4 cellular contexts compared by ENCODE assay signal in genomic region chr3:6857510-6857909, GRCh38.
A peak's percentile ranks its signal among the peaks of the same experiment; 100 is the strongest.
TF ChIP-seq lines count a peak whose summit lies in the region.

No MANE protein-coding gene starts in this region.

TF ChIP-seq in HepG2, 621 proteins besides CTCF, POLR2A, EP300 and RAD21:
- TF ChIP-seq MAFF (IDR thresholded peaks at IDR 0.05; ENCODE audit: low read depth, low read length) = peak; percentile 62
- no peak for TF ChIP-seq KDM6A (CRISPR knock-in tag; IDR thresholded peaks at IDR 0.05; ENCODE audit: low read depth)
- peak; percentile 66 to 74; a peak in 2 of 4 replicates for TF ChIP-seq MAFK (conservative IDR thresholded peaks at IDR 0.05 in 1 of 2, IDR thresholded peaks at IDR 0.05 in 1 of 2; ENCODE audit: low read length in 2 of 2)

TF ChIP-seq in A549, 52 proteins besides CTCF, POLR2A, EP300 and RAD21:
- peak; percentile 63 for TF ChIP-seq MAFK (IDR thresholded peaks at IDR 0.05; ENCODE audit: partially characterized antibody)
- no peak for TF ChIP-seq TP53 (CRISPR knock-in tag; IDR thresholded peaks at IDR 0.05)
- TF ChIP-seq FOSL2 (IDR thresholded peaks at IDR 0.05) = no peak
- no peak for TF ChIP-seq FOSL2 (CRISPR knock-in tag; IDR thresholded peaks at IDR 0.05)

TF ChIP-seq in IMR-90, 13 proteins besides CTCF, POLR2A, EP300 and RAD21:
- TF ChIP-seq MAFK (IDR thresholded peaks at IDR 0.05; ENCODE audit: low read depth, low read length) (peak; percentile 20; the same call in 1 of the 2 replicates), MAZ (IDR thresholded peaks at IDR 0.05; ENCODE audit: borderline replicate concordance, low read depth, low read length) (no peak)

TF ChIP-seq in K562, 482 proteins besides CTCF, POLR2A, EP300 and RAD21:
- TF ChIP-seq ZNF316 (IDR thresholded peaks at IDR 0.05) (peak; percentile 35; the same call in 1 of the 2 replicates), ZSCAN29 (IDR thresholded peaks at IDR 0.05) (no peak), TRIM25 (IDR thresholded peaks at IDR 0.05; ENCODE audit: borderline replicate concordance) (no peak), PKNOX1 (IDR thresholded peaks at IDR 0.05) (no peak), CHD2 (IDR thresholded peaks at IDR 0.05; ENCODE audit: low read depth, low read length) (no peak), ZEB2 (IDR thresholded peaks at IDR 0.05) (no peak), E2F3 (CRISPR knock-in tag; IDR thresholded peaks at IDR 0.05) (no peak), MAFG (tag; conservative IDR thresholded peaks at IDR 0.05) (0 out of 2 replicates have a peak, but pooled peaks have one; percentile 25), CC2D1A (IDR thresholded peaks at IDR 0.05) (no peak), C11orf30 (IDR thresholded peaks at IDR 0.05; ENCODE audit: low read depth) (peak; percentile 18; the same call in 1 of the 2 replicates), CCAR2 (IDR thresholded peaks at IDR 0.05; ENCODE audit: low read depth, low read length) (no peak), THRAP3 (IDR thresholded peaks at IDR 0.05; ENCODE audit: borderline replicate concordance) (no peak), PRDM10 (IDR thresholded peaks at IDR 0.05; ENCODE audit: partially characterized antibody) (no peak), MAFK (IDR thresholded peaks at IDR 0.05; ENCODE audit: low read length) (0 out of 2 replicates have a peak, but pooled peaks have one; percentile 16)
- TF ChIP-seq, protein P1, sequence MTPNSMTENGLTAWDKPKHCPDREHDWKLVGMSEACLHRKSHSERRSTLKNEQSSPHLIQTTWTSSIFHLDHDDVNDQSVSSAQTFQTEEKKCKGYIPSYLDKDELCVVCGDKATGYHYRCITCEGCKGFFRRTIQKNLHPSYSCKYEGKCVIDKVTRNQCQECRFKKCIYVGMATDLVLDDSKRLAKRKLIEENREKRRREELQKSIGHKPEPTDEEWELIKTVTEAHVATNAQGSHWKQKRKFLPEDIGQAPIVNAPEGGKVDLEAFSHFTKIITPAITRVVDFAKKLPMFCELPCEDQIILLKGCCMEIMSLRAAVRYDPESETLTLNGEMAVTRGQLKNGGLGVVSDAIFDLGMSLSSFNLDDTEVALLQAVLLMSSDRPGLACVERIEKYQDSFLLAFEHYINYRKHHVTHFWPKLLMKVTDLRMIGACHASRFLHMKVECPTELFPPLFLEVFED (CRISPR knock-in tag; conservative IDR thresholded peaks at IDR 0.05) = no peak
